8 cellular contexts compared by ENCODE assay signal in the genomic region with DNA sequence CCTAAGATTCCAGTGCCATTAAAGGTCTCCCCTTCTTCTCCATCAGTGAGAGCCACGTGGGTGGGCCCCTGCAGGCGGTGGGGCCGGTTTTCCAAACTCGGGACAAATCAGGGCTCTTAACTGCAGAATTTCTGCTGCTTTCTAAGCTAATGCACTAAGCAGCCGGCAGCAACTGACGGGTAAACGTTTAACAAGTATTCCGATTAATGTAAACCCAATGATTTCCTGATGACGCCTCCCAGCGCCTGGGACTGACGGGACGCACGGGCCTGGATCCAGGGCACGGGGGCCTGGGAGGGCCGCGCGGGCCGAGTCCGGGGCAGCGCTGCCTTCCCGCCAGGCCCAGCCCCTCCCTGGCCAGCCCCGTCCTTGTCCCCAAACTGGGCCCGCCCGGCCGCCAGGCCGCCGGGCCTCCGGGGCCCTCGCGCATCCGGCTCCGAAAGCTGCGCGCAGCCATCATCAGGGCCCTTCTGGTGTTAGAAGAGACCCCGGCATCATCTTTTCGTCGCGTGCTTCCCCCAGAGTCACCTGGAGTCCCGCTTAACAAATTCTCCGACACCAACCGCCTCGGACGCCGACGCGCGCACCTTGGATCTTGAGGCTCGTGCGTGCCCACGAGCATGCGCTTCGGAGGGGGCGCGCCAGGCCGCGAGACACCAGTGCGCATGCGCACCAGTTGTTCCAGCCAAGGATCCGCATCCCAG. TPM values are rescaled to one million over a fixed set of nuclear protein-coding genes. Genes with fewer than 3 reads are reported as not detected.
A peak's percentile ranks its signal among the peaks of the same experiment; 100 is the strongest.
DNase-seq lines count a peak whose midpoint lies in the region; ATAC-seq, FAIRE-seq and TF ChIP-seq lines count a peak whose summit lies in the region.

A gene (minus strand): TSS at position 616 of the 704 bp plus-strand sequence. CDS start 1,812 bp downstream, outside the sequence.

- H3K4ac ChIP-seq in H1 (replicated peaks; ENCODE audit: insufficient read length, low read depth, low read length), result no peak within 1 kb of the TSS
- peak within 1 kb of the TSS; percentile 68 to 94 for H3K4ac ChIP-seq in mesenchymal stem cell (ENCODE audit: low read depth in 1 of 2, low read length in 2 of 2)

- H4K20me1 ChIP-seq in H1 (replicated peaks in 1 of 2; ENCODE audit: control insufficient read depth in 1 of 2, insufficient read depth in 2 of 2, low read length in 2 of 2), result no peaks in the 10 kb centered on the region

- CTCF ChIA-PET in BJ (lab: Yijun Ruan, JAX), result interaction anchor here (2.3 kb wide), 1 partner anchor 37 kb away, joined by 6 read pairs; no protein-coding TSS in a partner anchor
- CTCF ChIA-PET in activated CD8-positive, alpha-beta memory T cell treated with anti-CD3 and anti-CD28 coated beads, Interleukin-2, amount 10 ng/mL, durations not matched to agents 7 days and 5 days (lab: Charles Lee), result interaction anchor here (1.0 to 2.0 kb wide), 5 partner anchors 13 to 442 kb away, joined by 3 to 8 read pairs (median 5); a partner anchor contains a TSS
- CTCF ChIA-PET in H1 (lab: Charles Lee; ENCODE audit: partially characterized antibody), result interaction anchor here (1.0 to 2.8 kb wide), 2 partner anchors 28 to 38 kb away, joined by 3 to 12 read pairs; no protein-coding TSS in a partner anchor

- H3K79me1 ChIP-seq in H1 (ENCODE audit: low read depth, low read length) (no peaks in the 10 kb centered on the region), mesenchymal stem cell (replicated peaks; ENCODE audit: low read length, poor library complexity, severe bottlenecking) (peaks cover 12% of the 10 kb centered on the region)

- DNase-seq in BJ (ENCODE audit: low read depth) (no peak), HS-5 (ENCODE audit: low read depth) (peak; percentile 53), NOMO-1 treated with DMSO at 0.1 percent for 48 hours (lab: John Stamatoyannopoulos, UW; ENCODE audit: unreplicated experiment) (peak; percentile 51), H1 (ENCODE audit: low read depth in 1 of 2, low spot score in 2 of 2) (peak; percentile 87 to 91), mesenchymal stem cell (peak; percentile 76)
- peak; percentile 81 for DNase-seq in activated CD8-positive, alpha-beta memory T cell treated with anti-CD3 and anti-CD28 coated beads, Interleukin-2, amount 10 ng/mL, durations not matched to agents 7 days and 5 days
- DNase-seq in stimulated activated CD8-positive, alpha-beta memory T cell treated with anti-CD3 and anti-CD28 coated beads, Interleukin-12 subunit alpha, Interleukin-12 subunit beta, amount 100 ng/mL, for 24 hours (ENCODE audit: extremely low read depth), result peak; percentile 43

- H3K4me3 ChIP-seq in BJ (ENCODE audit: low read depth, low read length) (peak within 1 kb of the TSS; percentile 36), H1 (ENCODE audit: extremely low read depth in 1 of 4, insufficient read depth in 2 of 4, low read depth in 3 of 4, low read length in 4 of 4) (peak within 1 kb of the TSS; percentile 54 to 61 (median 58)), mesenchymal stem cell (ENCODE audit: insufficient read depth in 1 of 2, low read depth in 1 of 2, low read length in 2 of 2) (peak within 1 kb of the TSS; percentile 63 to 79)

- TF ChIP-seq CTCF in BJ (IDR thresholded peaks at IDR 0.05; ENCODE audit: insufficient read depth, low read depth, low read length) (no peak), H1 (IDR thresholded peaks at IDR 0.05; ENCODE audit: control extremely low read depth in 1 of 3, insufficient read depth in 1 of 3, low read depth in 1 of 3, low read length in 3 of 3) (no peak)

- H2BK5ac ChIP-seq in H1 (ENCODE audit: low read depth, low read length) (no peak within 1 kb of the TSS; the same call in 1 of the 2 replicates), mesenchymal stem cell (ENCODE audit: low read depth, low read length, poor library complexity, severe bottlenecking) (no peak within 1 kb of the TSS)

- H3K23ac ChIP-seq in H1 (ENCODE audit: insufficient read length) (no peak within 1 kb of the TSS), mesenchymal stem cell (ENCODE audit: low read length in 2 of 2) (peak within 1 kb of the TSS in 1 of 2 experiments; percentile 69)

- no peaks in the 10 kb centered on the region; the same call in 1 of the 2 replicates for H3K23me2 ChIP-seq in H1 (ENCODE audit: low read depth, low read length)

- no peak within 1 kb of the TSS for H3K14ac ChIP-seq in H1 (ENCODE audit: insufficient read length)
- H3K14ac ChIP-seq in mesenchymal stem cell (ENCODE audit: low read length in 2 of 2), result no peak within 1 kb of the TSS

- H3K18ac ChIP-seq in H1 (ENCODE audit: extremely low read depth, low read length) (no peak within 1 kb of the TSS), mesenchymal stem cell (ENCODE audit: low read depth in 1 of 2, low read length in 2 of 2) (peak within 1 kb of the TSS; percentile 76 to 96)

- H4K8ac ChIP-seq in H1 (ENCODE audit: extremely low read depth, insufficient read depth, low read length) (peak within 1 kb of the TSS; percentile 95; the same call in 1 of the 2 replicates), mesenchymal stem cell (ENCODE audit: low read length) (peak within 1 kb of the TSS; percentile 35)

- H3K79me2 ChIP-seq in H1 (ENCODE audit: control insufficient read depth in 1 of 2, insufficient read depth in 2 of 2, low read length in 2 of 2), result no peaks in the 10 kb centered on the region

- H3K56ac ChIP-seq in H1 (replicated peaks; ENCODE audit: insufficient read length, low read depth, low read length), result peak within 1 kb of the TSS; percentile 71

- 3% methylated on average over 53 of the region's 59 CpGs; no CpG with 5 or more reads in 1 of the 2 experiments for WGBS in H1 (ENCODE audit: extremely low coverage in 1 of 2, insufficient coverage in 1 of 2, insufficient read length in 1 of 2, insufficient replicate concordance in 2 of 2, low coverage in 1 of 2, low lambda C conversion rate in 2 of 2, missing lambda C conversion rate in 1 of 2), 2 experiments
- 2% methylated on average over 58 of the region's 59 CpGs for WGBS in mesenchymal stem cell

- H3K9me3 ChIP-seq in H1 (ENCODE audit: insufficient read depth in 2 of 2, low read depth in 1 of 2, low read length in 1 of 2) (no peaks in the 10 kb centered on the region), mesenchymal stem cell (ENCODE audit: control insufficient read depth, low read length) (no peaks in the 10 kb centered on the region)

- H3K4me1 ChIP-seq in H1 (replicated peaks in 1 of 4; ENCODE audit: control insufficient read depth in 3 of 4, insufficient read depth in 4 of 4, low read length in 3 of 4), result peaks cover 0 to 4% (median 0%) of the 10 kb centered on the region in 4 experiments; a peak in 3 of 7 replicates
- H3K4me1 ChIP-seq in mesenchymal stem cell (ENCODE audit: control insufficient read depth, insufficient read depth, low read depth, low read length), result peaks cover 4% of the 10 kb centered on the region

- peaks cover 79% of the 10 kb centered on the region for H3K4me1 Mint-ChIP-seq in activated CD8-positive, alpha-beta memory T cell treated with anti-CD3 and anti-CD28 coated beads, Interleukin-2, amount 10 ng/mL, durations not matched to agents 7 days and 5 days

- no peaks in the 10 kb centered on the region for H3K36me3 ChIP-seq in BJ (ENCODE audit: control insufficient read depth, insufficient read depth, low read length)
- no peaks in the 10 kb centered on the region; a peak in 1 of 8 replicates for H3K36me3 ChIP-seq in H1 (ENCODE audit: control insufficient read depth in 2 of 4, insufficient read depth in 4 of 4, low read length in 3 of 4)
- peaks cover 0 to 6% of the 10 kb centered on the region in 2 experiments for H3K36me3 ChIP-seq in mesenchymal stem cell (ENCODE audit: control insufficient read depth in 1 of 2, insufficient read depth in 2 of 2, low read depth in 1 of 2, low read length in 2 of 2)

- peaks cover 48% of the 10 kb centered on the region for H3K36me3 Mint-ChIP-seq in activated CD8-positive, alpha-beta memory T cell treated with anti-CD3 and anti-CD28 coated beads, Interleukin-2, amount 10 ng/mL, durations not matched to agents 7 days and 5 days

- peak; percentile 52 for FAIRE-seq in H1 (lab: Jason Lieb, UNC)

- H2BK12ac ChIP-seq in H1 (ENCODE audit: low read depth, low read length) (no peak within 1 kb of the TSS), mesenchymal stem cell (ENCODE audit: low read length in 2 of 2) (no peak within 1 kb of the TSS)

- H2AK5ac ChIP-seq in H1 (ENCODE audit: low read depth, low read length) (no peak within 1 kb of the TSS), mesenchymal stem cell (ENCODE audit: low read length, severe bottlenecking) (no peak within 1 kb of the TSS)

- H2BK20ac ChIP-seq in H1 (ENCODE audit: low read length), result no peak within 1 kb of the TSS

- H3K9me3 Mint-ChIP-seq in activated CD8-positive, alpha-beta memory T cell treated with anti-CD3 and anti-CD28 coated beads, Interleukin-2, amount 10 ng/mL, durations not matched to agents 7 days and 5 days (ENCODE audit: low read depth), result no peaks in the 10 kb centered on the region

- no peak for TF ChIP-seq RAD21 in H1 (IDR thresholded peaks at IDR 0.05 in 1 of 2, conservative IDR thresholded peaks at IDR 0.05 in 1 of 2; ENCODE audit: low read depth in 2 of 2, low read length in 2 of 2)

- H3K4me3 Mint-ChIP-seq in activated CD8-positive, alpha-beta memory T cell treated with anti-CD3 and anti-CD28 coated beads, Interleukin-2, amount 10 ng/mL, durations not matched to agents 7 days and 5 days, result peak within 1 kb of the TSS; percentile 89

- H3K27me3 ChIP-seq in BJ (ENCODE audit: control insufficient read depth, insufficient read depth, low read length) (no peaks in the 10 kb centered on the region), H1 (replicated peaks in 1 of 4; ENCODE audit: control insufficient read depth in 3 of 4, extremely low read depth in 1 of 4, insufficient read depth in 3 of 4, low read length in 3 of 4) (no peaks in the 10 kb centered on the region), mesenchymal stem cell (ENCODE audit: control insufficient read depth in 1 of 2, insufficient read depth in 1 of 2, low read length in 2 of 2) (no peaks in the 10 kb centered on the region)

- no peaks in the 10 kb centered on the region for H3K27me3 Mint-ChIP-seq in activated CD8-positive, alpha-beta memory T cell treated with anti-CD3 and anti-CD28 coated beads, Interleukin-2, amount 10 ng/mL, durations not matched to agents 7 days and 5 days

- peak within 1 kb of the TSS; percentile 33 for H2BK120ac ChIP-seq in H1 (replicated peaks; ENCODE audit: low read depth, low read length)
- peak within 1 kb of the TSS; percentile 12 for H2BK120ac ChIP-seq in mesenchymal stem cell (ENCODE audit: low read depth, low read length)

- H3K9ac ChIP-seq in H1 (replicated peaks in 1 of 4; ENCODE audit: extremely low read depth in 1 of 4, low read depth in 3 of 4, low read length in 3 of 4) (peak within 1 kb of the TSS; percentile 75 to 85 (median 80)), mesenchymal stem cell (ENCODE audit: low read length) (peak within 1 kb of the TSS; percentile 93)

- H4K91ac ChIP-seq in H1 (replicated peaks; ENCODE audit: insufficient read length, low read length) (peak within 1 kb of the TSS; percentile 12), mesenchymal stem cell (ENCODE audit: low read length) (peak within 1 kb of the TSS; percentile 49)

- peak; percentile 73 for ATAC-seq in GM19395 (IDR thresholded peaks at IDR 0.05; ENCODE audit: unreplicated experiment)
- ATAC-seq in activated CD8-positive, alpha-beta memory T cell treated with anti-CD3 and anti-CD28 coated beads, Interleukin-2, amount 10 ng/mL, durations not matched to agents 7 days and 5 days, result peak; percentile 84

- POLR2A ChIA-PET in BJ (lab: Charles Lee), result no interaction called here
- POLR2A ChIA-PET in H1 (lab: Charles Lee; ENCODE audit: partially characterized antibody), result interaction anchor here (0.8 to 3.0 kb wide), 7 partner anchors 9 to 405 kb away, joined by 3 to 15 read pairs (median 5); a partner anchor contains a TSS

- TF ChIP-seq EP300 in H1 (IDR thresholded peaks at IDR 0.05; ENCODE audit: borderline replicate concordance in 1 of 2, low read depth in 2 of 2, low read length in 2 of 2), result no peak

- H3K27ac ChIP-seq in H1 (ENCODE audit: low read depth, low read length) (peak within 1 kb of the TSS; percentile 67), mesenchymal stem cell (ENCODE audit: low read length, poor library complexity, severe bottlenecking) (peak within 1 kb of the TSS; percentile 67)

- peak within 1 kb of the TSS; percentile 91 for H3K27ac Mint-ChIP-seq in activated CD8-positive, alpha-beta memory T cell treated with anti-CD3 and anti-CD28 coated beads, Interleukin-2, amount 10 ng/mL, durations not matched to agents 7 days and 5 days

- H4K5ac ChIP-seq in H1 (ENCODE audit: insufficient read length, low read depth, low read length), result peak within 1 kb of the TSS; percentile 76

- H2AFZ ChIP-seq in H1 (ENCODE audit: low read length) (no peak within 1 kb of the TSS; the same call in 1 of the 2 replicates), mesenchymal stem cell (ENCODE audit: low read depth, low read length) (peak within 1 kb of the TSS; percentile 73)

- H3K4me2 ChIP-seq in H1 (ENCODE audit: insufficient read depth in 1 of 2, low read depth in 2 of 2, low read length in 2 of 2), result peak within 1 kb of the TSS; percentile 60 to 86
- peak within 1 kb of the TSS; percentile 64 for H3K4me2 ChIP-seq in mesenchymal stem cell (ENCODE audit: low read length, poor library complexity, severe bottlenecking)

- H2BK15ac ChIP-seq in H1 (ENCODE audit: low read length) (no peak within 1 kb of the TSS), mesenchymal stem cell (ENCODE audit: low read depth, poor library complexity, severe bottlenecking) (peak within 1 kb of the TSS; percentile 100)

- TF ChIP-seq POLR2A in H1 (IDR thresholded peaks at IDR 0.05; ENCODE audit: control extremely low read depth in 1 of 2, low read depth in 2 of 2, low read length in 2 of 2), result peak; percentile 71 to 89

RNA-seq across cellular contexts. Expression of the gene that starts here (rescaled TPM):
- 5.7 and 6.9 TPM in 2 replicates for polyA plus RNA-seq in BJ (2011; rRNA removed)
- polyA minus RNA-seq in BJ (2011; rRNA and poly(A)+ RNA removed), result 4.5 and 8.4 TPM in 2 replicates
- total RNA-seq in activated CD8-positive, alpha-beta memory T cell treated with anti-CD3 and anti-CD28 coated beads, Interleukin-2, amount 10 ng/mL, durations not matched to agents 7 days and 5 days, result 10 to 100 TPM; 15.1 to 16.2 TPM
- total RNA-seq in H1 (2021; fragmentation: NEBNext Ultra II Directional; extraction: Animal tissue kit (Norgen Biotek cat#: 25700)), result 19.1 and 20.1 TPM in 2 replicates
- polyA plus RNA-seq in H1 (2011; rRNA removed), result 5.0 and 9.3 TPM in 2 replicates
- polyA plus RNA-seq in H1 (2011; cell fraction: cytosol; rRNA removed), result 9.3 TPM
- polyA plus RNA-seq in H1 (2011; cell fraction: nucleus; rRNA removed), result 16.9 TPM
- 12.4 to 14.4 TPM (median 13.4 TPM) in 4 replicates for polyA plus RNA-seq in H1 (2012, experiment 1 of 2)
- polyA plus RNA-seq in H1 (2012, experiment 2 of 2), result 0.34 TPM
- polyA plus RNA-seq in H1 (2013, experiment 1 of 2), result 6.6 TPM
- polyA plus RNA-seq in H1 (2013, experiment 2 of 2), result 6.4 TPM
- polyA minus RNA-seq in H1 (2011; rRNA and poly(A)+ RNA removed), result 27.9 and 40.3 TPM in 2 replicates
- 11.4 TPM for polyA minus RNA-seq in H1 (2011; cell fraction: cytosol; rRNA and poly(A)+ RNA removed)
- polyA minus RNA-seq in H1 (2011; cell fraction: nucleus; rRNA and poly(A)+ RNA removed), result 27.9 TPM
- 5.1 TPM for polyA plus RNA-seq in mesenchymal stem cell (2013, experiment 1 of 2)
- 4.6 TPM for polyA plus RNA-seq in mesenchymal stem cell (2013, experiment 2 of 2)
